ENCODE assay signal across 26 cellular contexts in the genomic region with DNA sequence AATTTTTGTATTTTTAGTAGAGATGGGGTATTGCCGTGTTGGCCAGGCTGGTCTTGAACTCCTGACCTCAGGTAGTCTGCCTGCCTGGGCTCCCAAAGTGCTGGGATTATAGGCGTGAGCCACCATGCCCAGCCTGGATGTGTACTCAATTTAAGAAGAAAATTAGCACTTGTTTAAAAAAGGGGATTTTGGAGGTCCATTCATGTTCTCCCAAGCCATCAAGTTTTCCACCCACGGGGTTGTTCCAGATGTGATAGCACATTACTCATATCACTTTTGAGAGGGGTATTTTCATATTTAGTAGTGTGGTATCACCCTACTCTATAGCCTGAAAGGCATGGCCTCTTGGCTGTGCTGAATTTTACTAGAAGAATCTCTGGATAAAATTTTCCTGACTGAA. TPM values are rescaled to one million over a fixed set of nuclear protein-coding genes. Genes with fewer than 3 reads are reported as not detected.
DNase-seq lines count a peak whose midpoint lies in the region; ATAC-seq lines count a peak whose summit lies in the region.
"Had no signal": no experiment of that assay in that cellular context is flagged by ENCODE, and none has a peak within 500 bp of the region (broad histone marks: within the 10 kb centered on the region; RNA-seq: fewer than 3 reads in every experiment).

No MANE protein-coding gene starts in this region.

- H3K27me3 Mint-ChIP-seq in activated naive CD4-positive, alpha-beta T cell treated with anti-CD3 and anti-CD28 coated beads, Interleukin-2, amount 10 ng/mL, durations not matched to agents 7 days and 5 days: no peaks in the 10 kb centered on the region
- no peaks in the 10 kb centered on the region for H3K27me3 Mint-ChIP-seq in activated T-helper 2 cell treated with anti-CD3 and anti-CD28 coated beads, Interferon-gamma antibody, Interleukin-2, Interleukin-4, amounts not matched to agents 10 μg/mL and 5 μg/mL and 100 μg/mL, durations not matched to agents 14 hours and 24 hours and 36 hours (ENCODE audit: low read depth)
- H3K27me3 Mint-ChIP-seq: activated naive CD8-positive, alpha-beta T cell treated with anti-CD3 and anti-CD28 coated beads, Interleukin-2, amount 10 ng/mL, durations not matched to agents 7 days and 5 days; CD4-positive, alpha-beta T cell had no signal

- in situ Hi-C loops in KBM-7 (cut with MboI; ENCODE audit: low pct_unique_long_range_greater_than_20kb, low sequenced_read_pairs): no loop called here

- intact Hi-C loops in activated T-helper 2 cell treated with anti-CD3 and anti-CD28 coated beads, Interferon-gamma antibody, Interleukin-2, Interleukin-4, amounts not matched to agents 10 μg/mL and 5 μg/mL and 100 μg/mL, durations not matched to agents 14 hours and 24 hours and 36 hours (cut with micrococcal nuclease): no loop called here

- no peak overlapping the region for H3K4me3 Mint-ChIP-seq in activated naive CD4-positive, alpha-beta T cell treated with anti-CD3 and anti-CD28 coated beads, Interleukin-2, amount 10 ng/mL, durations not matched to agents 7 days and 5 days
- H3K4me3 Mint-ChIP-seq in activated T-helper 2 cell treated with anti-CD3 and anti-CD28 coated beads, Interferon-gamma antibody, Interleukin-2, Interleukin-4, amounts not matched to agents 10 μg/mL and 5 μg/mL and 100 μg/mL, durations not matched to agents 14 hours and 24 hours and 36 hours (ENCODE audit: low read depth): no peak overlapping the region
- H3K4me3 Mint-ChIP-seq: activated naive CD8-positive, alpha-beta T cell treated with anti-CD3 and anti-CD28 coated beads, Interleukin-2, amount 10 ng/mL, durations not matched to agents 7 days and 5 days; CD4-positive, alpha-beta T cell; natural killer cell had no signal

- no peaks in the 10 kb centered on the region for H3K9me3 Mint-ChIP-seq in activated naive CD4-positive, alpha-beta T cell treated with anti-CD3 and anti-CD28 coated beads, Interleukin-2, amount 10 ng/mL, durations not matched to agents 7 days and 5 days
- no peaks in the 10 kb centered on the region for H3K9me3 Mint-ChIP-seq in activated T-helper 2 cell treated with anti-CD3 and anti-CD28 coated beads, Interferon-gamma antibody, Interleukin-2, Interleukin-4, amounts not matched to agents 10 μg/mL and 5 μg/mL and 100 μg/mL, durations not matched to agents 14 hours and 24 hours and 36 hours
- H3K9me3 Mint-ChIP-seq: CD4-positive, alpha-beta T cell; natural killer cell had no signal

- DNase-seq in activated naive CD4-positive, alpha-beta T cell treated with Interleukin-2 at 50 U/mL for 16 hours: peak; percentile 16
- no peak for DNase-seq in activated naive CD4-positive, alpha-beta T cell treated with anti-CD3 and anti-CD28 coated beads, Interleukin-2, amount 10 ng/mL, durations not matched to agents 7 days and 5 days
- no peak for DNase-seq in activated T-helper 2 cell treated with anti-CD3 and anti-CD28 coated beads, Interferon-gamma antibody, Interleukin-2, Interleukin-4, amounts not matched to agents 10 μg/mL and 5 μg/mL and 100 μg/mL, durations not matched to agents 14 hours and 24 hours and 36 hours (ENCODE audit: low spot score)
- peak; percentile 34 to 45 for DNase-seq in stimulated activated CD4-positive, alpha-beta T cell treated with anti-CD3 and anti-CD28 coated beads, Interleukin-2, amount 100 ng/mL, for 24 hours
- DNase-seq in stimulated activated naive CD8-positive, alpha-beta T cell treated with anti-CD3 and anti-CD28 coated beads, Interleukin-15, Interleukin-2, amounts not matched to agents 100 U/mL and 50 U/mL, for 24 hours: peak; percentile 54
- DNase-seq in cerebellar nuclear complex (lab: John Stamatoyannopoulos, UW) (no peak), KBM-7 (no peak), NCI-H2171 (lab: John Stamatoyannopoulos, UW) (no peak)
- DNase-seq: activated naive CD8-positive, alpha-beta T cell treated with anti-CD3 and anti-CD28 coated beads, Interleukin-2, amount 10 ng/mL, durations not matched to agents 7 days and 5 days; CD4-positive, alpha-beta T cell; DMS 273 treated with DMSO at 0.1 percent for 48 hours; effector CD4-positive, alpha-beta T cell; foreskin melanocyte; GOT3; hypothalamus; left ventricle myocardium superior; midbrain; natural killer cell; NCI-H2171 treated with DMSO at 0.1 percent for 48 hours; NCI-H526; Peyer's patch; right lobe of liver had no signal

- H3K27ac Mint-ChIP-seq in activated naive CD4-positive, alpha-beta T cell treated with anti-CD3 and anti-CD28 coated beads, Interleukin-2, amount 10 ng/mL, durations not matched to agents 7 days and 5 days: no peak overlapping the region
- H3K27ac Mint-ChIP-seq in activated T-helper 2 cell treated with anti-CD3 and anti-CD28 coated beads, Interferon-gamma antibody, Interleukin-2, Interleukin-4, amounts not matched to agents 10 μg/mL and 5 μg/mL and 100 μg/mL, durations not matched to agents 14 hours and 24 hours and 36 hours: peak overlapping the region; percentile 41
- H3K27ac Mint-ChIP-seq: activated naive CD8-positive, alpha-beta T cell treated with anti-CD3 and anti-CD28 coated beads, Interleukin-2, amount 10 ng/mL, durations not matched to agents 7 days and 5 days; CD4-positive, alpha-beta T cell; natural killer cell had no signal

- H3K4me1 Mint-ChIP-seq in activated naive CD4-positive, alpha-beta T cell treated with anti-CD3 and anti-CD28 coated beads, Interleukin-2, amount 10 ng/mL, durations not matched to agents 7 days and 5 days: peaks cover 8% of the 10 kb centered on the region
- peaks cover 23% of the 10 kb centered on the region for H3K4me1 Mint-ChIP-seq in activated T-helper 2 cell treated with anti-CD3 and anti-CD28 coated beads, Interferon-gamma antibody, Interleukin-2, Interleukin-4, amounts not matched to agents 10 μg/mL and 5 μg/mL and 100 μg/mL, durations not matched to agents 14 hours and 24 hours and 36 hours (ENCODE audit: low read depth)
- H3K4me1 Mint-ChIP-seq: natural killer cell had no signal

- ATAC-seq in stimulated activated naive CD8-positive, alpha-beta T cell treated with anti-CD3 and anti-CD28 coated beads, Interleukin-15, Interleukin-2, amounts not matched to agents 100 U/mL and 50 U/mL, for 24 hours: peak; percentile 86
- ATAC-seq: left ventricle myocardium superior, natural killer cell, right lobe of liver had no signal

- no peaks in the 10 kb centered on the region for H3K36me3 Mint-ChIP-seq in activated naive CD4-positive, alpha-beta T cell treated with anti-CD3 and anti-CD28 coated beads, Interleukin-2, amount 10 ng/mL, durations not matched to agents 7 days and 5 days
- no peaks in the 10 kb centered on the region for H3K36me3 Mint-ChIP-seq in activated T-helper 2 cell treated with anti-CD3 and anti-CD28 coated beads, Interferon-gamma antibody, Interleukin-2, Interleukin-4, amounts not matched to agents 10 μg/mL and 5 μg/mL and 100 μg/mL, durations not matched to agents 14 hours and 24 hours and 36 hours (ENCODE audit: low read depth)
- H3K36me3 Mint-ChIP-seq: natural killer cell had no signal

- CTCF ChIA-PET in activated naive CD4-positive, alpha-beta T cell treated with anti-CD3 and anti-CD28 coated beads, Interleukin-2, amount 10 ng/mL, durations not matched to agents 7 days and 5 days (lab: Charles Lee): no interaction called here

RNA-seq across cellular contexts. Expression of a gene that starts 10.5 kb away (rescaled TPM):
- total RNA-seq in activated T-helper 2 cell treated with anti-CD3 and anti-CD28 coated beads, Interferon-gamma antibody, Interleukin-2, Interleukin-4, amounts not matched to agents 10 μg/mL and 5 μg/mL and 100 μg/mL, durations not matched to agents 14 hours and 24 hours and 36 hours: not detected in 2 replicates
- total RNA-seq: activated CD8-positive, alpha-beta memory T cell treated with anti-CD3 and anti-CD28 coated beads for 36 hours; activated naive CD8-positive, alpha-beta T cell treated with anti-CD3 and anti-CD28 coated beads, Interleukin-2, amount 10 ng/mL, durations not matched to agents 7 days and 5 days; CD4-positive, alpha-beta T cell; left ventricle myocardium superior; natural killer cell; osteocyte; SJSA1; thoracic aorta had no signal

Comparison
In these comparisons a context has a peak if more than half of its experiments do, and no peak if none do; other contexts are left out.
1. DNase-seq: peak in activated naive CD4-positive, alpha-beta T cell treated with Interleukin-2 at 50 U/mL for 16 hours (single experiment), stimulated activated CD4-positive, alpha-beta T cell treated with anti-CD3 and anti-CD28 coated beads, Interleukin-2, amount 100 ng/mL, for 24 hours (2 of 2) and stimulated activated naive CD8-positive, alpha-beta T cell treated with anti-CD3 and anti-CD28 coated beads, Interleukin-15, Interleukin-2, amounts not matched to agents 100 U/mL and 50 U/mL, for 24 hours (single experiment); none in activated naive CD4-positive, alpha-beta T cell treated with anti-CD3 and anti-CD28 coated beads, Interleukin-2, amount 10 ng/mL, durations not matched to agents 7 days and 5 days (single experiment), activated T-helper 2 cell treated with anti-CD3 and anti-CD28 coated beads, Interferon-gamma antibody, Interleukin-2, Interleukin-4, amounts not matched to agents 10 μg/mL and 5 μg/mL and 100 μg/mL, durations not matched to agents 14 hours and 24 hours and 36 hours (single experiment), cerebellar nuclear complex (0 of 2), KBM-7 (single experiment) and NCI-H2171 (single experiment).